Comparison of ENCODE assay signal across 9 cellular contexts in the genomic region with DNA sequence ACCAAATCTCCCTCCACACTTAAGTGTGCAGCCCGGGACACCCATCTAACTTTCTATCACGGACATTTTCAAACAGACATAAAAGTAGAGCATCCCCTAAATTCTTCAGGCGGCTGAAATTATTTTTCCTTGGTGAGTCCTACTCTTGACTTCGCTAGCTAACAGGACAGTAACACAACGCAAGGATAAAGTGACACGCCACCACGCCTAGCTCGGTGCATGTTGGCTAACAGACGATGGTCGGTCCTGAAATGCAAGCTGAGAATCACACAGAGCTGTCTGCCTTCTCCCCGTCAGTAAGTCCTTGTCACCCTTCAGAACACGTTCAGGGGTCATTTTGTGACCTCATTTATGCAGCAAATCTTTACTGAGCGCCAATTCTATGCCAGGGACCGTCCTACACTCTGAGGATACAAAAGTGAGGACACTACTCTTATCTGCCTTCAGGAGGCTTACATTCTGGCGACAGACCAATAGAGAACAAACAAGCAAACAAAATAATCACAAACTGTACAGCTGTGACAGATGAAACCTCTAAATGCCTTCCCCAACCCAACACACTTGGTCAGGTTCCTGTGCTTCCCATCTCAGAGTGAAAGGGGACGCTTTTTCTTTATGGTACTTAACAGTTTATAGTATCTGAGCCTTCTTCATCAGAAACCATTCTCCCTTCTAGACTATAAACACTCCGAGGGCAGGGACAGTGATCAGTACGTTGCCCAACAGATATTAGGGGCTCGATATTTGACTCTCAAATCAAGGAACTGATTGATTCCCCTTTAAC. TPM values are rescaled to one million over a fixed set of nuclear protein-coding genes. Genes with fewer than 3 reads are reported as not detected.
DNase-seq lines count a peak whose midpoint lies in the region; ATAC-seq and TF ChIP-seq lines count a peak whose summit lies in the region.
"Had no signal": no experiment of that assay in that cellular context is flagged by ENCODE, and none has a peak within 500 bp of the region (broad histone marks: within the 10 kb centered on the region; RNA-seq: fewer than 3 reads in every experiment).

No MANE protein-coding gene starts in this region.

- H3K4me1 ChIP-seq in heart left ventricle (peaks cover 0 to 42% (median 17%) of the 10 kb centered on the region in 12 donors), mesendoderm (ENCODE audit: control insufficient read depth, low read depth, low read length) (peaks cover 2% of the 10 kb centered on the region), urinary bladder (ENCODE audit: insufficient read depth) (peaks cover 2% of the 10 kb centered on the region)

- intact Hi-C loops in heart left ventricle (cut with DNase I): no loop called here
- intact Hi-C loops in Right ventricle myocardium superior (cut with DNase I): no loop called here

- peaks cover 8% of the 10 kb centered on the region for H3K79me1 ChIP-seq in mesendoderm (ENCODE audit: low read length)

- peaks cover 12% of the 10 kb centered on the region for H3K79me2 ChIP-seq in mesendoderm (ENCODE audit: control insufficient read depth, insufficient read depth, low read length)

- H3K9ac ChIP-seq in mesendoderm (ENCODE audit: low read length): peak overlapping the region; percentile 77

- ATAC-seq in heart left ventricle: no peak
- ATAC-seq in Right ventricle myocardium superior (ENCODE audit: poor library complexity): no peak

- no peak for DNase-seq in heart left ventricle
- DNase-seq in Right ventricle myocardium superior: no peak
- no peak for DNase-seq in brain microvascular endothelial cell
- no peak for DNase-seq in mesendoderm
- no peak for DNase-seq in cortex of kidney (lab: John Stamatoyannopoulos, UW)
- DNase-seq in GM19238 (ENCODE audit: insufficient read length, low spot score): no peak
- DNase-seq in NOMO-1 (lab: John Stamatoyannopoulos, UW; ENCODE audit: unreplicated experiment in 2 of 2): no peak
- DNase-seq: NCI-H1105 had no signal

- H3K56ac ChIP-seq in mesendoderm (ENCODE audit: low read length): peak overlapping the region; percentile 84

- in situ Hi-C loops in brain microvascular endothelial cell (cut with HindIII; ENCODE audit: low pct_ligation_motif_present, low sequenced_read_pairs): no loop called here

- H4K8ac ChIP-seq in mesendoderm (ENCODE audit: low read depth, low read length): no peak overlapping the region

- H3K27me3 ChIP-seq in heart left ventricle: no peaks in the 10 kb centered on the region
- H3K27me3 ChIP-seq in brain microvascular endothelial cell (replicated peaks): no peaks in the 10 kb centered on the region
- H3K27me3 ChIP-seq in mesendoderm (ENCODE audit: insufficient read depth, low read length, poor library complexity): no peaks in the 10 kb centered on the region

- no peak overlapping the region for H3K4ac ChIP-seq in mesendoderm (ENCODE audit: low read depth, low read length)

- H2BK120ac ChIP-seq in mesendoderm (ENCODE audit: low read depth, low read length): no peak overlapping the region

- H3K23ac ChIP-seq in mesendoderm (ENCODE audit: low read length): no peak overlapping the region

- no peak overlapping the region for H4K5ac ChIP-seq in mesendoderm (ENCODE audit: low read length)

- H3K27ac ChIP-seq in heart left ventricle: peak overlapping the region in 10 of 12 donors; percentile 19 to 94 (median 86)
- no peak overlapping the region for H3K27ac ChIP-seq in brain microvascular endothelial cell
- H3K27ac ChIP-seq in mesendoderm (ENCODE audit: low read depth, low read length): no peak overlapping the region
- no peak overlapping the region for H3K27ac ChIP-seq in urinary bladder (ENCODE audit: low read depth)

- no peak for TF ChIP-seq CTCF in heart left ventricle (IDR thresholded peaks at IDR 0.05)
- no peak for TF ChIP-seq CTCF in brain microvascular endothelial cell (IDR thresholded peaks at IDR 0.05; ENCODE audit: low read depth, low read length, missing control alignments)

- H3K9me3 ChIP-seq in heart left ventricle: no peaks in the 10 kb centered on the region

- peak overlapping the region; percentile 28 for H3K4me2 ChIP-seq in mesendoderm (ENCODE audit: low read length)

- no peak overlapping the region for H2BK15ac ChIP-seq in mesendoderm (replicated peaks; ENCODE audit: low read depth)

- no peak overlapping the region for H3K18ac ChIP-seq in mesendoderm (ENCODE audit: low read length)

- TF ChIP-seq POLR2A in heart left ventricle (IDR thresholded peaks at IDR 0.05): no peak

- H3K36me3 ChIP-seq in heart left ventricle: peaks cover 0 to 16% (median 13%) of the 10 kb centered on the region in 9 donors
- peaks cover 12% of the 10 kb centered on the region for H3K36me3 ChIP-seq in brain microvascular endothelial cell (replicated peaks)
- H3K36me3 ChIP-seq in mesendoderm (ENCODE audit: control insufficient read depth, insufficient read depth, low read length): peaks cover 4% of the 10 kb centered on the region
- no peaks in the 10 kb centered on the region for H3K36me3 ChIP-seq in urinary bladder (ENCODE audit: insufficient read depth)

- 75 to 82% (median 78%) methylated on average over 19 of the region's 19 CpGs for WGBS in heart left ventricle, 4 donors
- WGBS in mesendoderm (ENCODE audit: extremely low coverage, insufficient coverage, low lambda C conversion rate): no CpG with 5 or more reads among the region's 19 CpGs
- WGBS in urinary bladder: 81% methylated on average over 19 of the region's 19 CpGs

- peak overlapping the region; percentile 69 to 100 (median 98) for H3K4me3 ChIP-seq in heart left ventricle
- H3K4me3 ChIP-seq in brain microvascular endothelial cell (ENCODE audit: low read depth, low read length): peak overlapping the region; percentile 88
- H3K4me3 ChIP-seq in mesendoderm (ENCODE audit: low read length): peak overlapping the region; percentile 44
- peak overlapping the region; percentile 95 for H3K4me3 ChIP-seq in urinary bladder (ENCODE audit: low read depth, low read length)

- no peak overlapping the region for H2AK5ac ChIP-seq in mesendoderm (ENCODE audit: low read length)

- H2BK5ac ChIP-seq in mesendoderm (ENCODE audit: low read length): no peak overlapping the region

RNA-seq across cellular contexts. Expression of a gene that starts 1.3 kb away (rescaled TPM):
- total RNA-seq in heart left ventricle (10 to 100 TPM; 14.8 to 52.0 (median 29.8) TPM), Right ventricle myocardium superior (23.3 TPM), urinary bladder (70.5 TPM)
- polyA plus RNA-seq in heart left ventricle (10 to 100 TPM; 29.2 to 31.9 TPM), urinary bladder (63.8 TPM)
- polyA plus RNA-seq in mesendoderm (2013, experiment 1 of 2): 44.2 TPM
- 44.6 TPM for polyA plus RNA-seq in mesendoderm (2013, experiment 2 of 2)

RNA-seq across cellular contexts. Expression of a gene that starts 39.5 kb away (rescaled TPM):
- total RNA-seq in heart left ventricle: 10 to 100 TPM; 16.4 to 28.5 (median 19.2) TPM
- 10 to 100 TPM in 1 of 2 donors, 1 to 10 TPM in 1; 7.9 to 17.6 TPM for polyA plus RNA-seq in heart left ventricle
- 24.2 TPM for total RNA-seq in Right ventricle myocardium superior
- 18.1 TPM for polyA plus RNA-seq in mesendoderm (2013, experiment 1 of 2)
- 17.7 TPM for polyA plus RNA-seq in mesendoderm (2013, experiment 2 of 2)
- 40.6 TPM for total RNA-seq in urinary bladder
- 25.1 TPM for polyA plus RNA-seq in urinary bladder

Comparison
In these comparisons a context has a peak if more than half of its experiments do, and no peak if none do; other contexts are left out.
1. H3K27ac ChIP-seq: peak in heart left ventricle (10 of 12); none in brain microvascular endothelial cell (single experiment), mesendoderm (single experiment) and urinary bladder (single experiment).
2. H3K4me3 ChIP-seq: peak in every context shown above with its lines; median percentile 98 in heart left ventricle; 95 in urinary bladder; 88 in brain microvascular endothelial cell; 44 in mesendoderm.